In the genomic region with DNA sequence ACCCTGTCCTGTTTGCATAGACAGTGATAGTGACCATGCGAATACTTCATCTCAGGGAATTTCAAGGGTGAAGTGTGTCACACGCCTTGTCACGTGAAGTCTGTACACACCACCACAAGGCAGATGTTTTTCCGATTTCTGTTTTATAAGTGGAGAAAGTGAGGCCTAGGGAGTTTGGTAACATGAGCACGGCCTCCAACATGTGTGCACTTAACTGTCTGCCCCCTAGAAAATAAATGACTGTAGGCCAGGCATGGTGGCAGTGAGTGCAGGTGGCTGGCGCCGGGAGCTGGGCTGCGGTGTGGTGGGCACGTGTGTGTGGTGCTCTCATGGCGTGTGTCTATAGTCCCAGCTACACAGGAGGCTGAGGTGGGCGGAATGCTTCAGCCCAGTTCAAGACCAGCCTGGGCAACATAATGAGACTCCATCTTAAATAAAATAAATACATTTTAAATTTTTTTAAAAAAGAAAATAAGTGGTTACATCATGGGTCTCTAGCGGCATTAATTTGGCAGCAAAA, we compare ENCODE assay signal across 19 cellular contexts. TPM values are rescaled to one million over a fixed set of nuclear protein-coding genes. Genes with fewer than 3 reads are reported as not detected.
DNase-seq lines count a peak whose midpoint lies in the region; ATAC-seq and TF ChIP-seq lines count a peak whose summit lies in the region.
"Had no signal": no experiment of that assay in that cellular context is flagged by ENCODE, and none has a peak within 500 bp of the region (broad histone marks: within the 10 kb centered on the region; RNA-seq: fewer than 3 reads in every experiment).

No MANE protein-coding gene starts in this region.

- intact Hi-C loops in natural killer cell (cut with micrococcal nuclease) = no loop called here

- H3K36me3 Mint-ChIP-seq in activated naive CD4-positive, alpha-beta T cell treated with anti-CD3 and anti-CD28 coated beads, Interleukin-2, amount 10 ng/mL, durations not matched to agents 7 days and 5 days = no peaks in the 10 kb centered on the region
- H3K36me3 Mint-ChIP-seq in natural killer cell (no peaks in the 10 kb centered on the region), T-helper 17 cell (ENCODE audit: low read depth) (no peaks in the 10 kb centered on the region)
- H3K36me3 Mint-ChIP-seq: CD4-positive, CD25-positive, alpha-beta regulatory T cell; IgD-negative memory B cell had no signal

- H3K4me3 ChIP-seq in RWPE2 (ENCODE audit: severe bottlenecking) = no peak overlapping the region
- H3K4me3 ChIP-seq: PC-9 had no signal

- ATAC-seq in RWPE2 (ENCODE audit: low read depth) = no peak
- no peak for ATAC-seq in left lobe of liver
- no peak for ATAC-seq in GM18867 (IDR thresholded peaks at IDR 0.05; ENCODE audit: unreplicated experiment)
- no peak for ATAC-seq in natural killer cell
- no peak for ATAC-seq in T-helper 17 cell

- H3K9me3 ChIP-seq in RWPE2 (ENCODE audit: severe bottlenecking) (no peaks in the 10 kb centered on the region), T-helper 17 cell (ENCODE audit: control insufficient read depth, low read length, poor library complexity, severe bottlenecking) (no peaks in the 10 kb centered on the region)
- H3K9me3 ChIP-seq: Caco-2 had no signal

- peaks cover 21% of the 10 kb centered on the region for H3K4me1 Mint-ChIP-seq in activated naive CD4-positive, alpha-beta T cell treated with anti-CD3 and anti-CD28 coated beads, Interleukin-2, amount 10 ng/mL, durations not matched to agents 7 days and 5 days
- H3K4me1 Mint-ChIP-seq in natural killer cell (peaks cover 8 to 11% of the 10 kb centered on the region in 2 donors), T-helper 17 cell (peaks cover 10% of the 10 kb centered on the region)

- CTCF ChIA-PET in activated naive CD4-positive, alpha-beta T cell treated with anti-CD3 and anti-CD28 coated beads, Interleukin-2, amount 10 ng/mL, durations not matched to agents 7 days and 5 days (lab: Charles Lee) = interaction anchor here (0.9 to 4.9 kb wide), 3 partner anchors 150 to 321 kb away, joined by 3 to 61 read pairs (median 3); no protein-coding TSS in a partner anchor

- H3K27me3 ChIP-seq in RWPE2 (ENCODE audit: insufficient read depth, poor library complexity, severe bottlenecking) = no peaks in the 10 kb centered on the region

- no peak overlapping the region for H3K27ac Mint-ChIP-seq in activated naive CD4-positive, alpha-beta T cell treated with anti-CD3 and anti-CD28 coated beads, Interleukin-2, amount 10 ng/mL, durations not matched to agents 7 days and 5 days
- no peak overlapping the region for H3K27ac Mint-ChIP-seq in natural killer cell
- no peak overlapping the region for H3K27ac Mint-ChIP-seq in T-helper 17 cell
- H3K27ac Mint-ChIP-seq: IgD-negative memory B cell had no signal

- H3K9me3 Mint-ChIP-seq in activated naive CD4-positive, alpha-beta T cell treated with anti-CD3 and anti-CD28 coated beads, Interleukin-2, amount 10 ng/mL, durations not matched to agents 7 days and 5 days = no peaks in the 10 kb centered on the region
- no peaks in the 10 kb centered on the region for H3K9me3 Mint-ChIP-seq in natural killer cell
- H3K9me3 Mint-ChIP-seq: CD4-positive, CD25-positive, alpha-beta regulatory T cell; IgD-negative memory B cell had no signal

- H3K4me3 Mint-ChIP-seq in activated naive CD4-positive, alpha-beta T cell treated with anti-CD3 and anti-CD28 coated beads, Interleukin-2, amount 10 ng/mL, durations not matched to agents 7 days and 5 days = no peak overlapping the region
- H3K4me3 Mint-ChIP-seq in natural killer cell (no peak overlapping the region), T-helper 17 cell (no peak overlapping the region)
- H3K4me3 Mint-ChIP-seq: CD4-positive, CD25-positive, alpha-beta regulatory T cell; IgD-negative memory B cell had no signal

- TF ChIP-seq CTCF in RWPE2 (IDR thresholded peaks at IDR 0.05; ENCODE audit: poor library complexity, severe bottlenecking) = no peak
- TF ChIP-seq CTCF in natural killer cell (IDR thresholded peaks at IDR 0.05) = no peak

- no peaks in the 10 kb centered on the region for H3K4me1 ChIP-seq in RWPE2 (ENCODE audit: insufficient read depth, poor library complexity, severe bottlenecking)
- H3K4me1 ChIP-seq: Caco-2 had no signal

- peak; percentile 8 for DNase-seq in activated naive CD4-positive, alpha-beta T cell treated with anti-CD3 and anti-CD28 coated beads, Interleukin-2, amount 10 ng/mL, durations not matched to agents 7 days and 5 days
- DNase-seq in activated naive CD4-positive, alpha-beta T cell (lab: John Stamatoyannopoulos, UW) = no peak
- DNase-seq in RWPE2 (ENCODE audit: low spot score) = peak; percentile 38
- DNase-seq in left lobe of liver (ENCODE audit: low spot score) = peak; percentile 16
- DNase-seq in natural killer cell = no peak
- no peak for DNase-seq in T-helper 17 cell
- DNase-seq: Caco-2; CD4-positive, CD25-positive, alpha-beta regulatory T cell; DMS53; H7; NCI-H1436; NCI-H2029; NCI-H774; PC-9 had no signal

- H3K27ac ChIP-seq in RWPE2 (ENCODE audit: poor library complexity, severe bottlenecking) = no peak overlapping the region
- H3K27ac ChIP-seq: PC-9 had no signal

- peaks cover 31% of the 10 kb centered on the region for H3K27me3 Mint-ChIP-seq in activated naive CD4-positive, alpha-beta T cell treated with anti-CD3 and anti-CD28 coated beads, Interleukin-2, amount 10 ng/mL, durations not matched to agents 7 days and 5 days
- H3K27me3 Mint-ChIP-seq in natural killer cell (ENCODE audit: low read depth in 2 of 2) (no peaks in the 10 kb centered on the region), T-helper 17 cell (no peaks in the 10 kb centered on the region)
- H3K27me3 Mint-ChIP-seq: CD4-positive, CD25-positive, alpha-beta regulatory T cell; IgD-negative memory B cell had no signal

- H3K36me3 ChIP-seq in RWPE2 (ENCODE audit: low read depth) = peaks cover 15% of the 10 kb centered on the region

RNA-seq across cellular contexts. Expression of gene WHAMM, which starts 42.0 kb away (rescaled TPM):
- 5.0 TPM for total RNA-seq in left lobe of liver
- 10 to 100 TPM; 48.5 to 78.0 (median 67.6) TPM for total RNA-seq in natural killer cell
- 10 to 100 TPM; 91.2 to 99.7 TPM for total RNA-seq in T-helper 17 cell

RNA-seq across cellular contexts. Expression of gene FSD2, which starts 45.5 kb away (rescaled TPM):
- total RNA-seq in left lobe of liver (not detected), natural killer cell (not detected), T-helper 17 cell (not detected)
- total RNA-seq: Caco-2; CD4-positive, CD25-positive, alpha-beta regulatory T cell; HT1080; NCI-H460; PC-9; SK-MEL-5 had no signal

Comparison
In these comparisons a context has a peak if more than half of its experiments do, and no peak if none do; other contexts are left out.
1. DNase-seq: peak in activated naive CD4-positive, alpha-beta T cell treated with anti-CD3 and anti-CD28 coated beads, Interleukin-2, amount 10 ng/mL, durations not matched to agents 7 days and 5 days (single experiment), RWPE2 (single experiment) and left lobe of liver (single experiment); none in activated naive CD4-positive, alpha-beta T cell (0 of 4), natural killer cell (single experiment) and T-helper 17 cell (0 of 3).